In the genomic region with DNA sequence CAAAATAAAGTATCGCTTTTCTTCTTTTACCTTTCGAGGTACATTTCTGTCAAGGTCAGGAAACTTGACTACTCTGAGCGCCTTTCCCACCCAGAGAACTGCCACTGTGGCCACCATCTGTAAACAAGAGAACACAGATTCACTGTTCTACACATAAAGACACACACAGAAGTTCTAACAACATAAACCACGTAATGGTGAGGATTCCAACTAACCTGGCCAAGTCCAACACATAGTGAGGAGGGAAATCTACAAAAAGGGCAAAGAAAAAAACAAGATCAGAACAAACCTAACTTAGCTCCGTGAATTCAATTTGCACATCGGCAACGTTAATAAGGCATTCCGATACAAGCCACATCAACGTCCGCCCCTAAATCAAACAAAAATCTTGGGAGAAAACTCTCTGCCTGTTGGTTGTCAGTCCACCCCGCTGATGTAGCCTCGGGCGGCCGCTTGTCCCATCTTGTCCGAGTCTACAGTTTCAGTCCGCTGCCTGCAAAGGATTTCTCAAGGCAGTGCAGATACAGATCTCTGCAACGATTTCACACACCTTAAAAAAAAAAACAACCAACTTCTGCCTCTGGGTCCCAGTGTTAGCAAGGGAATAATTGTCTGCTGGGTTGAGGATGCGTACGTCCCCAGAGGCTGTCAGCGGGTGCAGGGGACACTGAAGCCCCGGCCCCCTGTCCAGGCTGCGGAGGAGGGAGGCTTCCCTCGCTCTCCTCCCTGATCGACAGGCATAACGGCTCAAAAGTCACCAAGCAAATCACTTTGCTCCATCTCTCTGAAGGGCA, we compare ENCODE assay signal across 1 cellular context.
TF ChIP-seq lines count a peak whose summit lies in the region.

No MANE protein-coding gene starts in this region.

TF ChIP-seq in HepG2, 621 proteins besides CTCF, POLR2A, EP300 and RAD21 (continued from another document):
- TF ChIP-seq YY1 (IDR thresholded peaks at IDR 0.05; ENCODE audit: insufficient read depth, insufficient replicate concordance, low read depth, low read length) (no peak), SAP130 (CRISPR knock-in tag; IDR thresholded peaks at IDR 0.05; ENCODE audit: low read depth) (peak; percentile 61), SOX13 (IDR thresholded peaks at IDR 0.05) (no peak), SOX13 (CRISPR knock-in tag; conservative IDR thresholded peaks at IDR 0.05 in 1 of 2, IDR thresholded peaks at IDR 0.05 in 1 of 2) (peak in 1 of 2 experiments; percentile 3; a peak in 1 of 4 replicates), ZNF331 (CRISPR knock-in tag; IDR thresholded peaks at IDR 0.05) (no peak), MIER2 (CRISPR knock-in tag; IDR thresholded peaks at IDR 0.05) (0 out of 2 replicates have a peak, but pooled peaks have one; percentile 10), FOXA1 (IDR thresholded peaks at IDR 0.05) (no peak), FOXA1 (CRISPR knock-in tag; IDR thresholded peaks at IDR 0.05) (peak; percentile 82), JARID2 (CRISPR knock-in tag; IDR thresholded peaks at IDR 0.05; ENCODE audit: insufficient replicate concordance) (no peak), NAIF1 (CRISPR knock-in tag; IDR thresholded peaks at IDR 0.05; ENCODE audit: borderline replicate concordance) (0 out of 2 replicates have a peak, but pooled peaks have one; percentile 29), ZNF546 (CRISPR knock-in tag; conservative IDR thresholded peaks at IDR 0.05) (no peak), AHR (CRISPR knock-in tag; IDR thresholded peaks at IDR 0.05) (no peak), SCMH1 (CRISPR knock-in tag; IDR thresholded peaks at IDR 0.05; ENCODE audit: borderline replicate concordance) (no peak), MIXL1 (CRISPR knock-in tag; IDR thresholded peaks at IDR 0.05) (0 out of 2 replicates have a peak, but pooled peaks have one; percentile 13)
